ENCODE assay signal across 2 cellular contexts in genomic region chr17:64315032-64315490, GRCh38.
TF ChIP-seq lines count a peak whose summit lies in the region.

No MANE protein-coding gene starts in this region.

TF ChIP-seq in GM23338, 12 proteins besides CTCF, POLR2A, EP300 and RAD21:
- TF ChIP-seq ZNF462 (CRISPR knock-in tag; IDR thresholded peaks at IDR 0.05): no peak
- no peak for TF ChIP-seq REST (IDR thresholded peaks at IDR 0.05; ENCODE audit: unreplicated experiment)
- TF ChIP-seq POLR2AphosphoS5 (IDR thresholded peaks at IDR 0.05; ENCODE audit: low read depth): no peak
- no peak for TF ChIP-seq EZH2phosphoT487 (IDR thresholded peaks at IDR 0.05; ENCODE audit: unreplicated experiment)
- no peak for TF ChIP-seq NANOG (IDR thresholded peaks at IDR 0.05; ENCODE audit: borderline replicate concordance)
- no peak for TF ChIP-seq ZNF114 (CRISPR knock-in tag; IDR thresholded peaks at IDR 0.05)
- no peak for TF ChIP-seq CREB1 (CRISPR knock-in tag; IDR thresholded peaks at IDR 0.05; ENCODE audit: low read depth)
- no peak for TF ChIP-seq ETS1 (IDR thresholded peaks at IDR 0.05)
- no peak for TF ChIP-seq ZNF331 (CRISPR knock-in tag; IDR thresholded peaks at IDR 0.05; ENCODE audit: low read depth)
- no peak for TF ChIP-seq EZH2 (IDR thresholded peaks at IDR 0.05; ENCODE audit: low read depth, unreplicated experiment)
- TF ChIP-seq JUNB (IDR thresholded peaks at IDR 0.05; ENCODE audit: unreplicated experiment): no peak
- no peak for TF ChIP-seq STAT1 (IDR thresholded peaks at IDR 0.05; ENCODE audit: unreplicated experiment)

TF ChIP-seq in H1, 55 proteins besides CTCF, POLR2A, EP300 and RAD21 (continued from another document):
- TF ChIP-seq E2F6 (IDR thresholded peaks at IDR 0.05) (no peak), CBX5 (IDR thresholded peaks at IDR 0.05; ENCODE audit: low read depth, low read length) (no peak), EGR1 (IDR thresholded peaks at IDR 0.05; ENCODE audit: borderline replicate concordance, low read depth, low read length) (no peak), MAFK (IDR thresholded peaks at IDR 0.05; ENCODE audit: low read depth, low read length) (no peak), BCL11A (IDR thresholded peaks at IDR 0.05; ENCODE audit: low read depth in 2 of 2, low read length in 2 of 2) (no peak), GTF2F1 (IDR thresholded peaks at IDR 0.05; ENCODE audit: borderline replicate concordance, low read depth, low read length) (no peak), MAX (IDR thresholded peaks at IDR 0.05) (no peak), BACH1 (IDR thresholded peaks at IDR 0.05; ENCODE audit: low read length) (no peak)
